Comparison of ENCODE assay signal across 34 cellular contexts in genomic region chr1:109541102-109541501, GRCh38. TPM values are rescaled to one million over a fixed set of nuclear protein-coding genes. Genes with fewer than 3 reads are reported as not detected.
"Had no signal": no experiment of that assay in that cellular context is flagged by ENCODE, and none has a peak within 500 bp of the region (broad histone marks: within the 10 kb centered on the region; RNA-seq: fewer than 3 reads in every experiment).

No MANE protein-coding gene starts in this region.

- H2AFZ ChIP-seq: neural progenitor cell had no signal

- H3K27ac Mint-ChIP-seq: effector memory CD8-positive, alpha-beta T cell; memory B cell; natural killer cell treated with Interleukin-12 subunit alpha and Interleukin-12 subunit beta and Interleukin-15 and Interleukin-18, amount 100 ng/mL, for 72 hours; neural progenitor cell; stimulated activated naive CD8-positive, alpha-beta T cell treated with anti-CD3 and anti-CD28 coated beads, Interleukin-15, amount 100 ng/mL, for 72 hours had no signal

- H3K27ac ChIP-seq: coronary artery, esophagus squamous epithelium, heart right ventricle, lower lobe of right lung, neural progenitor cell, prostate gland, right atrium auricular region, thyroid gland, vagina had no signal

- H3K9me3 Mint-ChIP-seq: effector memory CD8-positive, alpha-beta T cell; memory B cell; naive B cell; natural killer cell treated with Interleukin-12 subunit alpha and Interleukin-12 subunit beta and Interleukin-15 and Interleukin-18, amount 100 ng/mL, for 72 hours; neural progenitor cell; stimulated activated naive CD8-positive, alpha-beta T cell treated with anti-CD3 and anti-CD28 coated beads, Interleukin-15, amount 100 ng/mL, for 72 hours had no signal

- FAIRE-seq: endometrium, islet of Langerhans had no signal

- H3K4me3 Mint-ChIP-seq: effector memory CD8-positive, alpha-beta T cell; memory B cell; naive B cell; natural killer cell treated with Interleukin-12 subunit alpha and Interleukin-12 subunit beta and Interleukin-15 and Interleukin-18, amount 100 ng/mL, for 72 hours; neural progenitor cell; stimulated activated naive CD8-positive, alpha-beta T cell treated with anti-CD3 and anti-CD28 coated beads, Interleukin-15, amount 100 ng/mL, for 72 hours had no signal

- H3K36me3 ChIP-seq: esophagus squamous epithelium, heart right ventricle, lower lobe of right lung, neural progenitor cell, prostate gland, right atrium auricular region, thyroid gland, vagina had no signal

- H3K4me2 ChIP-seq: smooth muscle cell had no signal

- H3K9ac ChIP-seq: neural progenitor cell had no signal

- ATAC-seq: effector memory CD8-positive, alpha-beta T cell; heart right ventricle; left colon; left ventricle myocardium superior; lower lobe of right lung; mucosa of descending colon; natural killer cell treated with Interleukin-12 subunit alpha and Interleukin-12 subunit beta and Interleukin-15 and Interleukin-18, amount 100 ng/mL, for 72 hours; sciatic nerve; stimulated activated naive CD8-positive, alpha-beta T cell treated with anti-CD3 and anti-CD28 coated beads, Interleukin-15, amount 100 ng/mL, for 72 hours had no signal

- H3K27me3 Mint-ChIP-seq: effector memory CD8-positive, alpha-beta T cell; naive B cell; natural killer cell treated with Interleukin-12 subunit alpha and Interleukin-12 subunit beta and Interleukin-15 and Interleukin-18, amount 100 ng/mL, for 72 hours; stimulated activated naive CD8-positive, alpha-beta T cell treated with anti-CD3 and anti-CD28 coated beads, Interleukin-15, amount 100 ng/mL, for 72 hours had no signal

- H3K27me3 ChIP-seq: esophagus squamous epithelium, heart right ventricle, neural progenitor cell, right atrium auricular region, thyroid gland, vagina had no signal

- DNase-seq: effector memory CD8-positive, alpha-beta T cell; erythroblast; esophagus squamous epithelium; foreskin melanocyte; glutamatergic neuron; heart right ventricle; hippocampal formation; left colon; left ventricle myocardium superior; lower lobe of right lung; mucosa of descending colon; naive B cell; stimulated activated CD4-positive, alpha-beta T cell treated with anti-CD3 and anti-CD28 coated beads, Interleukin-12 subunit alpha, Interleukin-12 subunit beta, amount 100 ng/mL, for 4 hours; stimulated activated CD4-positive, alpha-beta T cell treated with anti-CD3 and anti-CD28 coated beads, Interleukin-1b, Interleukin-23, amount 100 ng/mL, for 48 hours; stimulated activated CD4-positive, alpha-beta T cell treated with anti-CD3 and anti-CD28 coated beads, Interleukin-4, amount 100 ng/mL, for 1 hour; stimulated activated naive CD4-positive, alpha-beta T cell; stimulated activated naive CD8-positive, alpha-beta T cell treated with anti-CD3 and anti-CD28 coated beads, Interleukin-15, amount 100 ng/mL, for 72 hours; trophoblast cell had no signal

- H3K4me3 ChIP-seq: coronary artery, esophagus squamous epithelium, heart right ventricle, lower lobe of right lung, mucosa of descending colon, neural progenitor cell, prostate gland, right atrium auricular region, smooth muscle cell, thyroid gland, vagina had no signal

- H3K4me1 ChIP-seq: prostate gland, vagina had no signal

- H3K36me3 Mint-ChIP-seq: naive B cell; natural killer cell treated with Interleukin-12 subunit alpha and Interleukin-12 subunit beta and Interleukin-15 and Interleukin-18, amount 100 ng/mL, for 72 hours; neural progenitor cell had no signal

- H3K9me3 ChIP-seq: esophagus squamous epithelium, heart right ventricle, lower lobe of right lung, mucosa of descending colon, prostate gland, right atrium auricular region, thyroid gland, vagina had no signal

RNA-seq across cellular contexts. Expression of gene GPR61, which starts 1.4 kb away (rescaled TPM):
- total RNA-seq: dermis blood vessel endothelial cell; esophagus squamous epithelium; kidney epithelial cell; lower lobe of right lung; natural killer cell treated with Interleukin-12 subunit alpha and Interleukin-12 subunit beta and Interleukin-15 and Interleukin-18, amount 100 ng/mL, for 72 hours; osteocyte; sciatic nerve; smooth muscle cell; ureter; vagina had no signal
- polyA plus RNA-seq: heart right ventricle had no signal
